1 cellular context compared by ENCODE assay signal in the genomic region with DNA sequence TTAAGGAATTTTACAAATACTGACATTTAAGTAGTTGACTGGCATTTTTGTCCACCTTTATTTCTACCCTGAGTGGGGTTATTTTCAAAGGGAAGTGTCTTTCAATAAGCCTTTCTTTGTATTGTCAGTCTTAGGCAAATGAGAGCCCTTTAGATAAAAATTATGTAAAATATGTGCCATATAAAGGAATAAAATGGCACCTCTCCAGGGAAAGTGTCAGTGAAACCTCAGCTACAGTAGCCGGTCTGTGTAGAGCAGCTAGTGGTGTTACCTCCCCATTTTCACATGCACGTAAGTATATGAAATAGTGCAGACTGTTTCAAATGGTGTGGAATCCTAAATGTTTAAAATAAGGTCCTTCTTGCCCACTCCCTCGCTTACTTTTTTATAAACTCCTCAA.
TF ChIP-seq lines count a peak whose summit lies in the region.

No MANE protein-coding gene starts in this region.

TF ChIP-seq in neural cell, 6 proteins besides CTCF, POLR2A, EP300 and RAD21:
- no peak for TF ChIP-seq SMC3 (conservative IDR thresholded peaks at IDR 0.05; ENCODE audit: poor library complexity)
- TF ChIP-seq TAF1 (IDR thresholded peaks at IDR 0.05; ENCODE audit: low read depth) = no peak
- no peak for TF ChIP-seq EZH2 (IDR thresholded peaks at IDR 0.05; ENCODE audit: borderline replicate concordance, insufficient read depth, low read length, poor library complexity, severe bottlenecking)
- no peak for TF ChIP-seq REST (IDR thresholded peaks at IDR 0.05; ENCODE audit: borderline replicate concordance)
- no peak for TF ChIP-seq POLR2AphosphoS5 (IDR thresholded peaks at IDR 0.05)
- TF ChIP-seq MXI1 (conservative IDR thresholded peaks at IDR 0.05; ENCODE audit: poor library complexity, severe bottlenecking) = no peak
